8 cellular contexts compared by ENCODE assay signal in genomic region chr4:147984065-147984777, GRCh38.
DNase-seq lines count a peak whose midpoint lies in the region; ATAC-seq and TF ChIP-seq lines count a peak whose summit lies in the region.

No MANE protein-coding gene starts in this region.

- no peaks in the 10 kb centered on the region for H3K9me3 Mint-ChIP-seq in activated CD8-positive, alpha-beta T cell treated with anti-CD3 and anti-CD28 coated beads for 36 hours

- H3K4me2 ChIP-seq in smooth muscle cell = no peak overlapping the region

- POLR2A ChIA-PET in activated CD8-positive, alpha-beta T cell treated with anti-CD3 and anti-CD28 coated beads for 36 hours (lab: Charles Lee) = no interaction called here

- H3K27me3 ChIP-seq in left ventricle myocardium inferior (ENCODE audit: low read depth) (no peaks in the 10 kb centered on the region), smooth muscle cell (ENCODE audit: low read depth) (no peaks in the 10 kb centered on the region)

- WGBS in smooth muscle cell (ENCODE audit: low lambda C conversion rate) = 56% methylated on average over 15 of the region's 15 CpGs

- H3F3A ChIP-seq in smooth muscle cell (ENCODE audit: low read depth) = no peaks in the 10 kb centered on the region

- TF ChIP-seq CTCF in LNCaP clone FGC (IDR thresholded peaks at IDR 0.05; ENCODE audit: control insufficient read depth, extremely low read depth, insufficient read depth) = peak; percentile 82
- peak; percentile 76 for TF ChIP-seq CTCF in activated CD8-positive, alpha-beta T cell treated with anti-CD3 and anti-CD28 coated beads for 36 hours (IDR thresholded peaks at IDR 0.05)
- TF ChIP-seq CTCF in left ventricle myocardium inferior (IDR thresholded peaks at IDR 0.05; ENCODE audit: borderline replicate concordance) = peak; percentile 66
- TF ChIP-seq CTCF in smooth muscle cell (IDR thresholded peaks at IDR 0.05; ENCODE audit: borderline replicate concordance, insufficient read depth, poor library complexity, severe bottlenecking) = peak; percentile 74

- H3K36me3 ChIP-seq in left ventricle myocardium inferior (no peaks in the 10 kb centered on the region), smooth muscle cell (ENCODE audit: low read depth) (no peaks in the 10 kb centered on the region)

- H3K27me3 Mint-ChIP-seq in activated CD8-positive, alpha-beta T cell treated with anti-CD3 and anti-CD28 coated beads for 36 hours = no peaks in the 10 kb centered on the region

- CTCF ChIA-PET in activated CD8-positive, alpha-beta T cell treated with anti-CD3 and anti-CD28 coated beads for 36 hours (lab: Charles Lee) = interaction anchor here (0.7 to 2.1 kb wide), 6 partner anchors 9 to 75 kb away, joined by 3 to 8 read pairs (median 3); no protein-coding TSS in a partner anchor

- peak; percentile 74 for ATAC-seq in activated CD8-positive, alpha-beta T cell treated with anti-CD3 and anti-CD28 coated beads for 36 hours
- no peak for ATAC-seq in HG03196 (IDR thresholded peaks at IDR 0.05; ENCODE audit: unreplicated experiment)

- peaks cover 13% of the 10 kb centered on the region for H3K4me1 Mint-ChIP-seq in activated CD8-positive, alpha-beta T cell treated with anti-CD3 and anti-CD28 coated beads for 36 hours (ENCODE audit: low read depth)

- no peak overlapping the region for H3K9ac ChIP-seq in smooth muscle cell (ENCODE audit: low read depth)

- H3K4me1 ChIP-seq in left ventricle myocardium inferior (peaks cover 49% of the 10 kb centered on the region), smooth muscle cell (ENCODE audit: low read depth) (peaks cover 13% of the 10 kb centered on the region)

- H3K27ac ChIP-seq in left ventricle myocardium inferior (replicated peaks) = peak overlapping the region; percentile 45
- no peak overlapping the region for H3K27ac ChIP-seq in smooth muscle cell (ENCODE audit: low read depth)

- H4K20me1 ChIP-seq in smooth muscle cell (ENCODE audit: low read depth) = peaks cover 18% of the 10 kb centered on the region

- no peaks in the 10 kb centered on the region for H3K36me3 Mint-ChIP-seq in activated CD8-positive, alpha-beta T cell treated with anti-CD3 and anti-CD28 coated beads for 36 hours (ENCODE audit: low read depth)

- H3K4me3 Mint-ChIP-seq in activated CD8-positive, alpha-beta T cell treated with anti-CD3 and anti-CD28 coated beads for 36 hours = no peak overlapping the region

- no peaks in the 10 kb centered on the region for H3K79me2 ChIP-seq in smooth muscle cell (ENCODE audit: low read depth)

- no peak overlapping the region for H3K4me3 ChIP-seq in LNCaP clone FGC (ENCODE audit: low read depth, low read length)
- no peak overlapping the region for H3K4me3 ChIP-seq in left ventricle myocardium inferior
- no peak overlapping the region for H3K4me3 ChIP-seq in smooth muscle cell

- H2AFZ ChIP-seq in smooth muscle cell (ENCODE audit: low read depth) = no peak overlapping the region

- intact Hi-C loops in activated CD8-positive, alpha-beta T cell treated with anti-CD3 and anti-CD28 coated beads for 36 hours (cut with micrococcal nuclease) = no loop called here
- intact Hi-C loops in left ventricle myocardium inferior (cut with micrococcal nuclease) = no loop called here

- DNase-seq in stimulated activated CD4-positive, alpha-beta T cell treated with anti-CD3 and anti-CD28 coated beads, Interleukin-15, amount 100 ng/mL, for 24 hours = peak; percentile 8
- DNase-seq in stimulated activated CD4-positive, alpha-beta T cell treated with anti-CD3 and anti-CD28 coated beads, Interleukin-4, amount 100 ng/mL, for 1 hour = no peak
- no peak for DNase-seq in LNCaP clone FGC (ENCODE audit: low read depth)
- peak; percentile 36 for DNase-seq in activated CD8-positive, alpha-beta T cell treated with anti-CD3 and anti-CD28 coated beads for 36 hours
- no peak for DNase-seq in left ventricle myocardium inferior
- peak; percentile 2 for DNase-seq in smooth muscle cell (lab: John Stamatoyannopoulos, UW; ENCODE audit: unreplicated experiment)
- no peak for DNase-seq in NCI-H146 treated with DMSO at 0.1 percent for 48 hours (lab: John Stamatoyannopoulos, UW; ENCODE audit: unreplicated experiment)

- no peak overlapping the region for H3K27ac Mint-ChIP-seq in activated CD8-positive, alpha-beta T cell treated with anti-CD3 and anti-CD28 coated beads for 36 hours

- H3K9me3 ChIP-seq in left ventricle myocardium inferior (replicated peaks) (no peaks in the 10 kb centered on the region), smooth muscle cell (replicated peaks; ENCODE audit: low read depth) (no peaks in the 10 kb centered on the region)

Comparison
In these comparisons a context has a peak if more than half of its experiments do, and no peak if none do; other contexts are left out.
1. DNase-seq: peak in stimulated activated CD4-positive, alpha-beta T cell treated with anti-CD3 and anti-CD28 coated beads, Interleukin-15, amount 100 ng/mL, for 24 hours (single experiment), activated CD8-positive, alpha-beta T cell treated with anti-CD3 and anti-CD28 coated beads for 36 hours (single experiment) and smooth muscle cell (single experiment); none in stimulated activated CD4-positive, alpha-beta T cell treated with anti-CD3 and anti-CD28 coated beads, Interleukin-4, amount 100 ng/mL, for 1 hour (single experiment), LNCaP clone FGC (single experiment), left ventricle myocardium inferior (single experiment) and NCI-H146 treated with DMSO at 0.1 percent for 48 hours (single experiment).
2. Peak in every context shown above with its lines, with median percentiles within 50 percentile points of each other: CTCF ChIP-seq.